In the genomic region with DNA sequence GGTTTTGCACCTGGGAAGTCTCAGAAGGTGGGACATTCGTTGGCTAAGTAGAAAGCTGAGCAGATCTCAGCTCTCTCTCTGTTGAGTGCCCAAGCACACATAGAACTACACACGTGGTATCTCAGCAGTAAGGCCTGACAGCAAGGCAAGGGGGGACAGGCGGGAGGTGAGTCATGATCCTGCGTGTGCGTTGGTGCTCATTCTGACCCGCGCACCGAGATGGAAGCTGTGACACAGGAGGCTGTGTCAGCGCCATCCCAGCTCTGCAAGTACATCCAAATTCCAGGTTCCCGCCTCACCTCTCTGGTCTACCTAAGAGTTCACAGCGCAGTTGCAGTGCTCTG, we compare ENCODE assay signal across 19 cellular contexts.
A peak's percentile ranks its signal among the peaks of the same experiment; 100 is the strongest.
DNase-seq lines count a peak whose midpoint lies in the region; ATAC-seq, FAIRE-seq and TF ChIP-seq lines count a peak whose summit lies in the region.
"Had no signal": no experiment of that assay in that cellular context is flagged by ENCODE, and none has a peak within 500 bp of the region (broad histone marks: within the 10 kb centered on the region; RNA-seq: fewer than 3 reads in every experiment).

No MANE protein-coding gene starts in this region.

- H3F3A ChIP-seq in GM23338 (replicated peaks; ENCODE audit: low read depth), result no peaks in the 10 kb centered on the region
- no peaks in the 10 kb centered on the region for H3F3A ChIP-seq in neural progenitor cell (ENCODE audit: low read depth)

- no peak overlapping the region for H4K91ac ChIP-seq in neuronal stem cell (ENCODE audit: low read depth, low read length, poor library complexity)

- no CpG with 5 or more reads among the region's 11 CpGs for WGBS in neuronal stem cell (ENCODE audit: extremely low coverage in 2 of 2, insufficient read length in 2 of 2, insufficient replicate concordance in 1 of 2), 2 donors

- H3K27ac Mint-ChIP-seq in GM23338 (no peak overlapping the region), chondrocyte (ENCODE audit: unreplicated experiment) (peak overlapping the region; percentile 86), neural progenitor cell (no peak overlapping the region)
- H3K27ac Mint-ChIP-seq: activated naive CD4-positive, alpha-beta T cell treated with anti-CD3 and anti-CD28 coated beads for 36 hours had no signal

- no peak overlapping the region for H4K8ac ChIP-seq in neuronal stem cell (ENCODE audit: low read depth, low read length)

- no peak overlapping the region for H3K18ac ChIP-seq in neuronal stem cell (ENCODE audit: low read length)

- H2AFZ ChIP-seq in GM23338, result peak overlapping the region; percentile 38; the same call in 1 of the 2 replicates
- H2AFZ ChIP-seq in neuronal stem cell (ENCODE audit: low read length), result no peak overlapping the region
- H2AFZ ChIP-seq in neural progenitor cell (replicated peaks), result no peak overlapping the region

- DNase-seq in GM23338 (ENCODE audit: low spot score) (no peak), RCC 7860 (ENCODE audit: low spot score) (peak; percentile 39), chondrocyte (ENCODE audit: low spot score) (no peak), neuronal stem cell (ENCODE audit: low spot score) (no peak), cerebellar nuclear complex (lab: John Stamatoyannopoulos, UW) (no peak), neural progenitor cell (ENCODE audit: low spot score) (no peak), cortex of kidney (lab: John Stamatoyannopoulos, UW) (no peak)
- DNase-seq: activated CD4-positive, CD25-positive, alpha-beta regulatory T cell; activated naive CD4-positive, alpha-beta T cell treated with anti-CD3 and anti-CD28 coated beads for 36 hours; KBM-7; mucosa of descending colon; NCI-H1436 treated with DMSO at 0.1 percent for 48 hours; NCI-H510A treated with DMSO at 0.1 percent for 48 hours; posterior cingulate gyrus; SW 1271 had no signal

- H3K79me1 ChIP-seq in neuronal stem cell (ENCODE audit: low read depth, low read length), result no peaks in the 10 kb centered on the region

- H3K9me2 ChIP-seq in GM23338 (ENCODE audit: insufficient read depth), result no peaks in the 10 kb centered on the region

- H2BK12ac ChIP-seq in neuronal stem cell (ENCODE audit: low read length), result no peak overlapping the region

- H2BK5ac ChIP-seq in neuronal stem cell (ENCODE audit: low read length), result no peak overlapping the region

- H3K4me3 ChIP-seq in GM23338, result no peak overlapping the region
- no peak overlapping the region for H3K4me3 ChIP-seq in neuronal stem cell (ENCODE audit: low read length in 2 of 2)
- no peak overlapping the region for H3K4me3 ChIP-seq in neural progenitor cell
- H3K4me3 ChIP-seq: BLaER1 treated with 17β-estradiol and CSF1 and Interleukin-3, amounts not matched to agents 10 nM and 100 nM; mucosa of descending colon had no signal

- H3K79me2 ChIP-seq in GM23338 (replicated peaks; ENCODE audit: insufficient read depth) (no peaks in the 10 kb centered on the region), neural progenitor cell (ENCODE audit: low read depth) (no peaks in the 10 kb centered on the region)

- H3K9me3 ChIP-seq in neuronal stem cell (replicated peaks in 1 of 2; ENCODE audit: control insufficient read depth in 2 of 2, insufficient read depth in 1 of 2, low read depth in 1 of 2, low read length in 2 of 2), result no peaks in the 10 kb centered on the region
- H3K9me3 ChIP-seq in neural progenitor cell (ENCODE audit: low read depth), result no peaks in the 10 kb centered on the region
- H3K9me3 ChIP-seq: BLaER1 treated with 17β-estradiol and CSF1 and Interleukin-3, amounts not matched to agents 10 nM and 100 nM; mucosa of descending colon had no signal

- TF ChIP-seq CTCF in GM23338 (conservative IDR thresholded peaks at IDR 0.05; ENCODE audit: low read depth in 2 of 2) (no peak), chondrocyte (IDR thresholded peaks at IDR 0.05) (no peak), neural progenitor cell (IDR thresholded peaks at IDR 0.05) (no peak)

- no peak overlapping the region for H2BK15ac ChIP-seq in neuronal stem cell (ENCODE audit: low read length)

- no peaks in the 10 kb centered on the region for H3K36me3 ChIP-seq in GM23338 (ENCODE audit: insufficient read depth)
- H3K36me3 ChIP-seq in neuronal stem cell (replicated peaks in 1 of 2; ENCODE audit: control insufficient read depth in 2 of 2, insufficient read depth in 2 of 2, low read length in 2 of 2), result no peaks in the 10 kb centered on the region
- H3K36me3 ChIP-seq in neural progenitor cell, result no peaks in the 10 kb centered on the region
- H3K36me3 ChIP-seq: BLaER1 treated with 17β-estradiol and CSF1 and Interleukin-3, amounts not matched to agents 10 nM and 100 nM had no signal

- peaks cover 29% of the 10 kb centered on the region for H3K4me1 Mint-ChIP-seq in GM23338
- H3K4me1 Mint-ChIP-seq in chondrocyte (ENCODE audit: low read depth), result peaks cover 63% of the 10 kb centered on the region
- peaks cover 27% of the 10 kb centered on the region for H3K4me1 Mint-ChIP-seq in neural progenitor cell

- H2AK5ac ChIP-seq in neuronal stem cell (ENCODE audit: low read depth, low read length), result peak overlapping the region; percentile 4

- no peaks in the 10 kb centered on the region for H4K20me1 ChIP-seq in GM23338 (replicated peaks; ENCODE audit: insufficient read depth)
- H4K20me1 ChIP-seq in neural progenitor cell (ENCODE audit: low read depth), result no peaks in the 10 kb centered on the region

- ATAC-seq in GM23338, result no peak
- no peak for ATAC-seq in GM21526 (IDR thresholded peaks at IDR 0.05; ENCODE audit: low FRiP score, unreplicated experiment)
- ATAC-seq: mucosa of descending colon had no signal

- H3K27ac ChIP-seq in GM23338 (ENCODE audit: low read depth) (no peak overlapping the region), neuronal stem cell (replicated peaks; ENCODE audit: low read length) (no peak overlapping the region), neural progenitor cell (no peak overlapping the region)
- H3K27ac ChIP-seq: BLaER1 treated with 17β-estradiol and CSF1 and Interleukin-3, amounts not matched to agents 10 nM and 100 nM had no signal

- no peak overlapping the region for H3K23ac ChIP-seq in neuronal stem cell (ENCODE audit: low read depth, low read length, poor library complexity)

- H3K9ac ChIP-seq in neuronal stem cell (ENCODE audit: low read depth, low read length, poor library complexity) (no peak overlapping the region), neural progenitor cell (no peak overlapping the region)
- H3K9ac ChIP-seq: BLaER1 treated with 17β-estradiol and CSF1 and Interleukin-3, amounts not matched to agents 10 nM and 100 nM had no signal

- H3K4me1 ChIP-seq in GM23338 (ENCODE audit: insufficient read depth), result peaks cover 22% of the 10 kb centered on the region
- H3K4me1 ChIP-seq in neuronal stem cell (ENCODE audit: control insufficient read depth in 2 of 2, insufficient read depth in 1 of 2, low read depth in 1 of 2, low read length in 2 of 2), result peaks cover 1 to 10% of the 10 kb centered on the region in 2 donors
- H3K4me1 ChIP-seq in neural progenitor cell, result peaks cover 7% of the 10 kb centered on the region

- H3K27me3 Mint-ChIP-seq in GM23338 (ENCODE audit: insufficient read depth, low read depth, poor library complexity) (peaks cover 14% of the 10 kb centered on the region), chondrocyte (ENCODE audit: low read depth) (no peaks in the 10 kb centered on the region), neural progenitor cell (ENCODE audit: insufficient read depth, low read depth) (peaks cover 7% of the 10 kb centered on the region)

- H3K27me3 ChIP-seq in GM23338 (ENCODE audit: insufficient read depth), result no peaks in the 10 kb centered on the region
- peaks cover 0 to 12% (median 4%) of the 10 kb centered on the region in 3 experiments for H3K27me3 ChIP-seq in neuronal stem cell (ENCODE audit: control insufficient read depth in 3 of 3, insufficient read depth in 3 of 3, low read depth in 1 of 3, low read length in 3 of 3)
- H3K27me3 ChIP-seq in neural progenitor cell, result peaks cover 29% of the 10 kb centered on the region

- H3K9me3 Mint-ChIP-seq in GM23338 (no peaks in the 10 kb centered on the region), chondrocyte (ENCODE audit: low read depth) (peaks cover 4% of the 10 kb centered on the region), neural progenitor cell (no peaks in the 10 kb centered on the region)
- H3K9me3 Mint-ChIP-seq: activated naive CD4-positive, alpha-beta T cell treated with anti-CD3 and anti-CD28 coated beads for 36 hours; central memory CD8-positive, alpha-beta T cell had no signal

- no peak for FAIRE-seq in RCC 7860 (lab: Jason Lieb, UNC)
- FAIRE-seq: islet of Langerhans had no signal

- H3K4me3 Mint-ChIP-seq in GM23338 (no peak overlapping the region), chondrocyte (ENCODE audit: unreplicated experiment) (peak overlapping the region; percentile 39), neural progenitor cell (no peak overlapping the region)
- H3K4me3 Mint-ChIP-seq: activated naive CD4-positive, alpha-beta T cell treated with anti-CD3 and anti-CD28 coated beads for 36 hours; central memory CD8-positive, alpha-beta T cell had no signal

- H2BK120ac ChIP-seq in neuronal stem cell (ENCODE audit: low read depth, low read length), result no peak overlapping the region

- H3K14ac ChIP-seq in neuronal stem cell (ENCODE audit: low read length), result peak overlapping the region; percentile 56

- H3K36me3 Mint-ChIP-seq in GM23338 (ENCODE audit: low read depth) (no peaks in the 10 kb centered on the region), chondrocyte (ENCODE audit: low read depth) (peaks cover 1% of the 10 kb centered on the region), neural progenitor cell (no peaks in the 10 kb centered on the region)

- H3K4me2 ChIP-seq in GM23338, result 0 out of 2 replicates have a peak overlapping the region, but pooled peaks have one; percentile 93
- no peak overlapping the region for H3K4me2 ChIP-seq in neuronal stem cell (ENCODE audit: insufficient read depth, low read length, poor library complexity, severe bottlenecking)
- no peak overlapping the region for H3K4me2 ChIP-seq in neural progenitor cell

- no peak overlapping the region for H3K4ac ChIP-seq in neuronal stem cell (ENCODE audit: low read length)

TF ChIP-seq in GM23338, 12 proteins besides CTCF, POLR2A, EP300 and RAD21 (continues in another document):
- TF ChIP-seq ZNF331 (CRISPR knock-in tag; IDR thresholded peaks at IDR 0.05; ENCODE audit: low read depth) (no peak), EZH2 (IDR thresholded peaks at IDR 0.05; ENCODE audit: low read depth, unreplicated experiment) (no peak), JUNB (IDR thresholded peaks at IDR 0.05; ENCODE audit: unreplicated experiment) (no peak)
